ENCODE assay signal across 8 cellular contexts in genomic region chr6:85464260-85464644, GRCh38. TPM values are rescaled to one million over a fixed set of nuclear protein-coding genes. Genes with fewer than 3 reads are reported as not detected.
DNase-seq lines count a peak whose midpoint lies in the region; ATAC-seq and TF ChIP-seq lines count a peak whose summit lies in the region.

No MANE protein-coding gene starts in this region.

- H3K4me1 Mint-ChIP-seq in Caco-2 (ENCODE audit: low read depth, unreplicated experiment), result peaks cover 6% of the 10 kb centered on the region

- no peaks in the 10 kb centered on the region for H3K9me3 Mint-ChIP-seq in Caco-2 (ENCODE audit: unreplicated experiment)

- H3K27ac Mint-ChIP-seq in Caco-2 (ENCODE audit: unreplicated experiment), result no peak overlapping the region

- no peaks in the 10 kb centered on the region for H3K27me3 ChIP-seq in right cardiac atrium (ENCODE audit: control insufficient read depth, insufficient read depth)
- H3K27me3 ChIP-seq in aorta (ENCODE audit: control insufficient read depth in 1 of 2, insufficient read depth in 2 of 2, low read length in 1 of 2), result no peaks in the 10 kb centered on the region
- H3K27me3 ChIP-seq in Caco-2 (replicated peaks; ENCODE audit: control insufficient read depth, insufficient read depth, low read length), result no peaks in the 10 kb centered on the region

- BruUV-seq in Caco-2 (replicated peaks; lab: Mats Ljungman, UMichigan), result no TSS peak

- no peaks in the 10 kb centered on the region for H3K9me3 ChIP-seq in right cardiac atrium (ENCODE audit: control insufficient read depth, low read length)
- H3K9me3 ChIP-seq in aorta (ENCODE audit: control insufficient read depth, low read length), result no peaks in the 10 kb centered on the region
- H3K9me3 ChIP-seq in Caco-2, result no peaks in the 10 kb centered on the region

- H3K36me3 Mint-ChIP-seq in Caco-2 (ENCODE audit: insufficient read depth, unreplicated experiment), result no peaks in the 10 kb centered on the region

- H3K36me3 ChIP-seq in aorta (ENCODE audit: control insufficient read depth in 1 of 2, insufficient read depth in 2 of 2, low read length in 1 of 2) (no peaks in the 10 kb centered on the region), Caco-2 (ENCODE audit: control insufficient read depth, insufficient read depth, low read length) (no peaks in the 10 kb centered on the region)

- H3K4me1 ChIP-seq in right cardiac atrium (ENCODE audit: control insufficient read depth, insufficient read depth, low read length) (peaks cover 9% of the 10 kb centered on the region), aorta (ENCODE audit: control insufficient read depth in 1 of 2, insufficient read depth in 2 of 2, low read length in 2 of 2) (peaks cover 2 to 6% of the 10 kb centered on the region in 2 donors), Caco-2 (no peaks in the 10 kb centered on the region)

- H3K4me3 Mint-ChIP-seq in Caco-2 (ENCODE audit: unreplicated experiment), result no peak overlapping the region

- no peak for TF ChIP-seq CTCF in Caco-2 (IDR thresholded peaks at IDR 0.05; ENCODE audit: insufficient read depth in 1 of 2, low read depth in 1 of 2, low read length in 1 of 2, severe bottlenecking in 1 of 2, unreplicated experiment in 1 of 2)

- ATAC-seq in right cardiac atrium, result peak; percentile 49 to 79
- no peak for ATAC-seq in left ventricle myocardium superior
- ATAC-seq in aorta (ENCODE audit: low FRiP score), result peak; percentile 77
- no peak for ATAC-seq in GM21367 (IDR thresholded peaks at IDR 0.05; ENCODE audit: unreplicated experiment)

- 51% methylated on average over 4 of the region's 4 CpGs for WGBS in right cardiac atrium
- 3 to 5% methylated on average over 4 of the region's 4 CpGs for WGBS in aorta, 2 donors

- H3K4me3 ChIP-seq in right cardiac atrium (ENCODE audit: low read length) (no peak overlapping the region), aorta (ENCODE audit: low read length in 2 of 2) (no peak overlapping the region), Caco-2 (ENCODE audit: low read depth, low read length) (no peak overlapping the region)

- intact Hi-C loops in right cardiac atrium (cut with DNase I) (no loop called here), left ventricle myocardium superior (cut with micrococcal nuclease) (no loop called here), aorta (cut with DNase I) (loop anchor here in 1 of 2 donors (2.0 to 10.0 kb wide), 2 partner anchors 13 to 709 kb away; partner anchors contain the start of gene NT5E), Caco-2 (cut with micrococcal nuclease; ENCODE audit: unreplicated experiment) (no loop called here)

- DNase-seq in right cardiac atrium (peak in 1 of 3 donors; percentile 41), left ventricle myocardium superior (no peak), iris pigment epithelial cell (ENCODE audit: low read depth) (peak; percentile 98), aorta (peak; percentile 79 to 88), Caco-2 (no peak), NCI-H1417 treated with DMSO at 0.1 percent for 48 hours (lab: John Stamatoyannopoulos, UW) (no peak)
- DNase-seq in activated T-cell treated with anti-CD3 and anti-CD28 coated beads, Interleukin-2, amount 50 U/mL, for 48 hours, result peak; percentile 74 to 80

- H3K27me3 Mint-ChIP-seq in Caco-2 (ENCODE audit: insufficient read depth, unreplicated experiment), result no peaks in the 10 kb centered on the region

- no peak overlapping the region for H3K27ac ChIP-seq in right cardiac atrium (ENCODE audit: low read length)
- H3K27ac ChIP-seq in aorta (ENCODE audit: low read depth in 1 of 2, low read length in 2 of 2), result peak overlapping the region; percentile 90 to 99

- POLR2A ChIA-PET in Caco-2 (lab: Charles Lee), result no interaction called here

- CTCF ChIA-PET in Caco-2 (lab: Charles Lee), result interaction anchor here (0.7 kb wide), 1 partner anchor 103 kb away, joined by 6 read pairs; no protein-coding TSS in a partner anchor

RNA-seq across cellular contexts. Expression of gene NT5E, which starts 14.4 kb away (rescaled TPM):
- total RNA-seq in right cardiac atrium, result 10 to 100 TPM in 2 of 4 donors, 1 to 10 TPM in 2; 7.1 to 13.3 (median 9.8) TPM
- 3.6 TPM for polyA plus RNA-seq in right cardiac atrium
- total RNA-seq in left ventricle myocardium superior, result 6.0 TPM
- total RNA-seq in aorta, result 10 to 100 TPM; 63.2 to 68.9 TPM
- polyA plus RNA-seq in aorta, result 10 to 100 TPM; 19.7 to 30.6 TPM
- total RNA-seq in Caco-2 (2022), result 1.0 and 1.5 TPM in 2 replicates

Comparison
In these comparisons a context has a peak if more than half of its experiments do, and no peak if none do; other contexts are left out.
1. ATAC-seq: peak in right cardiac atrium (2 of 2) and aorta (single experiment); none in left ventricle myocardium superior (single experiment) and GM21367 (single experiment).
2. DNase-seq: peak in activated T-cell treated with anti-CD3 and anti-CD28 coated beads, Interleukin-2, amount 50 U/mL, for 48 hours (2 of 2), iris pigment epithelial cell (single experiment) and aorta (2 of 2); none in left ventricle myocardium superior (single experiment), Caco-2 (0 of 2) and NCI-H1417 treated with DMSO at 0.1 percent for 48 hours (single experiment).